31 cellular contexts compared by ENCODE assay signal in genomic region chr16:22942812-22943211, GRCh38.
"Had no signal": no experiment of that assay in that cellular context is flagged by ENCODE, and none has a peak within 500 bp of the region (broad histone marks: within the 10 kb centered on the region; RNA-seq: fewer than 3 reads in every experiment).

No MANE protein-coding gene starts in this region.

- H3K4me3 Mint-ChIP-seq: naive thymus-derived CD8-positive, alpha-beta T cell; nephron; neural crest cell; stimulated activated naive B cell treated with anti-CD40 and anti-IgM and Interleukin-4, amounts not matched to agents 10 μg/mL and 1 μg/mL and 100 μg/mL, for 72 hours had no signal

- H3K36me3 ChIP-seq: left lung, lower lobe of right lung, neutrophil, pancreas, prostate gland, stomach, thyroid gland, transverse colon, upper lobe of left lung had no signal

- ATAC-seq: left cardiac atrium; left lung; lower lobe of right lung; naive thymus-derived CD8-positive, alpha-beta T cell; right cardiac atrium; sciatic nerve; stimulated activated naive B cell treated with anti-CD40 and anti-IgM and Interleukin-4, amounts not matched to agents 10 μg/mL and 1 μg/mL and 100 μg/mL, for 72 hours; stimulated activated naive CD8-positive, alpha-beta T cell treated with anti-CD3 and anti-CD28 coated beads, Interleukin-15, Interleukin-2, amounts not matched to agents 100 U/mL and 50 U/mL, for 24 hours had no signal

- H3K4me3 ChIP-seq: hepatocyte, left lung, lower lobe of right lung, pancreas, prostate gland, skin epidermis, stomach, testis, thyroid gland, transverse colon, upper lobe of left lung had no signal

- H3K4me1 Mint-ChIP-seq: nephron, neural crest cell had no signal

- H3K27me3 ChIP-seq: testis, thyroid gland had no signal

- FAIRE-seq: keratinocyte, pancreas had no signal

- DNase-seq: kidney glomerular epithelial cell; left cardiac atrium; left lung; lower lobe of right lung; mammary epithelial cell; mesenchymal stem cell; naive thymus-derived CD8-positive, alpha-beta T cell; occipital lobe; pancreas; posterior cingulate gyrus; retina; right cardiac atrium; stimulated activated CD4-positive, alpha-beta T cell treated with anti-CD3 and anti-CD28 coated beads, Interleukin-12 subunit alpha, Interleukin-12 subunit beta, amount 100 ng/mL, for 4 hours; stimulated activated CD4-positive, alpha-beta T cell treated with anti-CD3 and anti-CD28 coated beads, Interleukin-15, amount 100 ng/mL, for 24 hours; stimulated activated CD4-positive, alpha-beta T cell treated with anti-CD3 and anti-CD28 coated beads, Interleukin-2, amount 100 ng/mL, for 24 hours; stimulated activated CD4-positive, alpha-beta T cell treated with anti-CD3 and anti-CD28 coated beads, Interleukin-4, amount 100 ng/mL, for 1 hour; stimulated activated naive B cell treated with anti-CD40 and anti-IgM and Interleukin-4, amounts not matched to agents 10 μg/mL and 1 μg/mL and 100 μg/mL, for 72 hours; stimulated activated naive CD8-positive, alpha-beta T cell treated with anti-CD3 and anti-CD28 coated beads, Interleukin-15, Interleukin-2, amounts not matched to agents 100 U/mL and 50 U/mL, for 24 hours; stomach; testis; thyroid gland; transverse colon; upper lobe of left lung had no signal

- H3K27ac ChIP-seq: hepatocyte, left lung, lower lobe of right lung, neutrophil, pancreas, prostate gland, skin epidermis, stomach, testis, thyroid gland, transverse colon, upper lobe of left lung had no signal

- H3K4me2 ChIP-seq: hepatocyte had no signal

- H2AFZ ChIP-seq: hepatocyte had no signal

- H3K79me2 ChIP-seq: hepatocyte had no signal

- H3K4me1 ChIP-seq: left lung, lower lobe of right lung, pancreas, prostate gland, stomach, testis, thyroid gland, transverse colon had no signal

- H3K9me3 Mint-ChIP-seq: nephron had no signal

- H3K36me3 Mint-ChIP-seq: naive thymus-derived CD8-positive, alpha-beta T cell; stimulated activated naive B cell treated with anti-CD40 and anti-IgM and Interleukin-4, amounts not matched to agents 10 μg/mL and 1 μg/mL and 100 μg/mL, for 72 hours had no signal

- H3K9me3 ChIP-seq: left lung, lower lobe of right lung, neutrophil, pancreas, prostate gland, stomach, testis, thyroid gland, transverse colon, upper lobe of left lung had no signal

- H3K27ac Mint-ChIP-seq: naive thymus-derived CD8-positive, alpha-beta T cell; nephron; stimulated activated naive B cell treated with anti-CD40 and anti-IgM and Interleukin-4, amounts not matched to agents 10 μg/mL and 1 μg/mL and 100 μg/mL, for 72 hours had no signal
